Comparison of ENCODE assay signal across 1 cellular context in the genomic region with DNA sequence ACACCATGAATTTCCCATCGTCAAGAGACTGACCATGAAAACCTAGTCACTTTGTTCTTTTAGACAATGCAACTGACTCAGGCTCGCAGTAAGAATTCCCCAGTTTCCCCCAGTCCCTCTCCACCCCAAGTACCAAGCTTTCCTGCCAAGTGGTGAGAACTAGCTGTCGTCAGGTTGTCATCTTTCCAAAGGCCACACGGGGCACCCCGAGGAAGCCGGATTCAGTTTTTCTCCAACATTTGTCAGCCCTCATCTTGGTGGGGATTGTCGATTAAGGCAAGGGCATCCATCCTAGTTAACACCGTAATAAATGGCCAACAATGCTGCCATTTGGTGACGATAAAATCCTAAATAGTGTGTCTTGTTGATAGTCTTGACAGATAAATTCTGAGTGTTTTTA.
TF ChIP-seq lines count a peak whose summit lies in the region.

No MANE protein-coding gene starts in this region.

TF ChIP-seq in H1, 55 proteins besides CTCF, POLR2A, EP300 and RAD21:
- TF ChIP-seq, protein P1, sequence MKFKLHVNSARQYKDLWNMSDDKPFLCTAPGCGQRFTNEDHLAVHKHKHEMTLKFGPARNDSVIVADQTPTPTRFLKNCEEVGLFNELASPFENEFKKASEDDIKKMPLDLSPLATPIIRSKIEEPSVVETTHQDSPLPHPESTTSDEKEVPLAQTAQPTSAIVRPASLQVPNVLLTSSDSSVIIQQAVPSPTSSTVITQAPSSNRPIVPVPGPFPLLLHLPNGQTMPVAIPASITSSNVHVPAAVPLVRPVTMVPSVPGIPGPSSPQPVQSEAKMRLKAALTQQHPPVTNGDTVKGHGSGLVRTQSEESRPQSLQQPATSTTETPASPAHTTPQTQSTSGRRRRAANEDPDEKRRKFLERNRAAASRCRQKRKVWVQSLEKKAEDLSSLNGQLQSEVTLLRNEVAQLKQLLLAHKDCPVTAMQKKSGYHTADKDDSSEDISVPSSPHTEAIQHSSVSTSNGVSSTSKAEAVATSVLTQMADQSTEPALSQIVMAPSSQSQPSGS (IDR thresholded peaks at IDR 0.05; ENCODE audit: low read length): no peak
- TF ChIP-seq NRF1 (IDR thresholded peaks at IDR 0.05; ENCODE audit: low read depth, low read length) (no peak), RBBP5 (IDR thresholded peaks at IDR 0.05; ENCODE audit: borderline replicate concordance, low read depth, low read length) (no peak), RNF2 (IDR thresholded peaks at IDR 0.05; ENCODE audit: borderline replicate concordance, low read depth, low read length, missing control alignments, poor library complexity, severe bottlenecking) (no peak), SP4 (IDR thresholded peaks at IDR 0.05; ENCODE audit: low read length) (no peak), TBP (IDR thresholded peaks at IDR 0.05; ENCODE audit: low read depth, low read length) (no peak), KDM1A (IDR thresholded peaks at IDR 0.05; ENCODE audit: borderline replicate concordance, low read length) (no peak), SP2 (IDR thresholded peaks at IDR 0.05; ENCODE audit: low read length) (no peak), JUN (IDR thresholded peaks at IDR 0.05; ENCODE audit: low read depth, low read length) (no peak), TAF1 (IDR thresholded peaks at IDR 0.05; ENCODE audit: low read depth, low read length) (no peak)
